Comparison of ENCODE assay signal across 1 cellular context in the genomic region with DNA sequence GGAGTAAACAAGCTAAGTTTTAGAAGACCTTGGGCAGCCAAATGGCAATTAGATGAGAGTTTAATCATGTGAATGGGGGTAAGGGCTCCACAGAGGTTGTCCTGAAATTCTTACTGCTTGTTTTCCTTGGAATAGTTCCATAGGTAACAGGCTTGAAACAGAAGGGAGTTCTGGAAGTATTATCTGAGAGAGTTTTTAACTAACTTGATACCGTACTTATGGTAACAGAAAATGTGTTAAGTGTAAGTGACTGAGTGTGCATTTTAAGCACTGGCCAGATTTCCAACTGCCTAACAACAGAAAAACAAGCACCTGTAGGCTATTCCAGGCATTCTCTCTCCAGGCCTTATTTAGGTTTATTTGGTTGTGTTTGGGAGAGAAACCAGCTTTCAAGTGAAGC.
TF ChIP-seq lines count a peak whose summit lies in the region.

No MANE protein-coding gene starts in this region.

TF ChIP-seq in H1, 55 proteins besides CTCF, POLR2A, EP300 and RAD21 (continued from another document):
- TF ChIP-seq, protein P1, sequence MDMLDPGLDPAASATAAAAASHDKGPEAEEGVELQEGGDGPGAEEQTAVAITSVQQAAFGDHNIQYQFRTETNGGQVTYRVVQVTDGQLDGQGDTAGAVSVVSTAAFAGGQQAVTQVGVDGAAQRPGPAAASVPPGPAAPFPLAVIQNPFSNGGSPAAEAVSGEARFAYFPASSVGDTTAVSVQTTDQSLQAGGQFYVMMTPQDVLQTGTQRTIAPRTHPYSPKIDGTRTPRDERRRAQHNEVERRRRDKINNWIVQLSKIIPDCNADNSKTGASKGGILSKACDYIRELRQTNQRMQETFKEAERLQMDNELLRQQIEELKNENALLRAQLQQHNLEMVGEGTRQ (IDR thresholded peaks at IDR 0.05; ENCODE audit: low read length) = no peak
- TF ChIP-seq, protein P2, sequence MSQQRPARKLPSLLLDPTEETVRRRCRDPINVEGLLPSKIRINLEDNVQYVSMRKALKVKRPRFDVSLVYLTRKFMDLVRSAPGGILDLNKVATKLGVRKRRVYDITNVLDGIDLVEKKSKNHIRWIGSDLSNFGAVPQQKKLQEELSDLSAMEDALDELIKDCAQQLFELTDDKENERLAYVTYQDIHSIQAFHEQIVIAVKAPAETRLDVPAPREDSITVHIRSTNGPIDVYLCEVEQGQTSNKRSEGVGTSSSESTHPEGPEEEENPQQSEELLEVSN (IDR thresholded peaks at IDR 0.05) = no peak
- no peak for TF ChIP-seq BCL11A (IDR thresholded peaks at IDR 0.05; ENCODE audit: low read depth in 2 of 2, low read length in 2 of 2)
- TF ChIP-seq TAF1 (IDR thresholded peaks at IDR 0.05; ENCODE audit: low read depth, low read length) = no peak
